ENCODE assay signal across 8 cellular contexts in genomic region chr19:47430041-47430802, GRCh38. TPM values are rescaled to one million over a fixed set of nuclear protein-coding genes. Genes with fewer than 3 reads are reported as not detected.
DNase-seq lines count a peak whose midpoint lies in the region; ATAC-seq, FAIRE-seq and TF ChIP-seq lines count a peak whose summit lies in the region.

No MANE protein-coding gene starts in this region.

- no peaks in the 10 kb centered on the region for H3K36me3 ChIP-seq in pancreas

- H3K4me3 ChIP-seq in pancreas = peak overlapping the region in 1 of 4 donors; percentile 27

- peaks cover 0 to 13% (median 0%) of the 10 kb centered on the region in 4 donors for H3K27me3 ChIP-seq in pancreas

- no peak for FAIRE-seq in pancreas (lab: Jason Lieb, UNC)

- H3K9me3 ChIP-seq in pancreas = no peaks in the 10 kb centered on the region

- peaks cover 0 to 13% (median 4%) of the 10 kb centered on the region in 3 donors for H3K4me1 ChIP-seq in pancreas

- no peak overlapping the region for H3K27ac ChIP-seq in pancreas

- ATAC-seq in pancreas (peak; percentile 35 to 57 (median 42)), GM21390 (IDR thresholded peaks at IDR 0.05; ENCODE audit: unreplicated experiment) (no peak)

- intact Hi-C loops in pancreas (cut with DNase I) = loop anchor here in 1 of 3 donors (10.0 kb wide), 1 partner anchor 85 kb away; the partner anchor contains the start of gene NAPA

- TF ChIP-seq CTCF in pancreas (IDR thresholded peaks at IDR 0.05) = peak in 2 of 4 donors; percentile 9 to 26

- DNase-seq in COLO668 (lab: John Stamatoyannopoulos, UW; ENCODE audit: unreplicated experiment) (peak; percentile 59), RPMI7951 (ENCODE audit: low read depth) (peak; percentile 62), fibroblast of gingiva (ENCODE audit: low read depth) (peak; percentile 52), pancreas (peak in 2 of 6 donors; percentile 37 to 81), T1000 (lab: John Stamatoyannopoulos, UW) (no peak)
- no peak for DNase-seq in effector CD8-positive, alpha-beta T cell (lab: John Stamatoyannopoulos, UW)
- DNase-seq in stimulated activated CD4-positive, alpha-beta T cell treated with anti-CD3 and anti-CD28 coated beads, Interleukin-4, amount 100 ng/mL, for 1 hour = no peak

- WGBS in pancreas, 2 donors = 7 to 10% methylated on average over 69 of the region's 69 CpGs

RNA-seq across cellular contexts. Expression of gene MEIS3, which starts 10.9 kb away (rescaled TPM):
- total RNA-seq in RPMI7951 (2014; rRNA removed; shearing (Covaris generic)) = 24.0 and 28.8 TPM in 2 replicates
- total RNA-seq in pancreas = 1 to 10 TPM in 4 of 6 donors, under 1 TPM in 2; 0.91 to 4.1 (median 2.1) TPM
- polyA plus RNA-seq in pancreas = 10 to 100 TPM; 16.0 to 28.5 TPM

RNA-seq across cellular contexts. Expression of gene SLC8A2, which starts 41.5 kb away (rescaled TPM):
- 2.3 TPM in 1 of 2 replicates, not detected in the other for total RNA-seq in RPMI7951 (2014; rRNA removed; shearing (Covaris generic))
- 1 to 10 TPM; 4.5 to 8.3 (median 6.7) TPM for total RNA-seq in pancreas
- 1 to 10 TPM; 2.6 to 4.8 TPM for polyA plus RNA-seq in pancreas

RNA-seq across cellular contexts. Expression of gene KPTN, which starts 53.8 kb away (rescaled TPM):
- 6.6 and 12.1 TPM in 2 replicates for total RNA-seq in RPMI7951 (2014; rRNA removed; shearing (Covaris generic))
- 10 to 100 TPM in 1 of 6 donors, 1 to 10 TPM in 5; 3.0 to 10.7 (median 5.1) TPM for total RNA-seq in pancreas
- 10 to 100 TPM; 52.5 to 53.3 TPM for polyA plus RNA-seq in pancreas

Comparison
In these comparisons a context has a peak if more than half of its experiments do, and no peak if none do; other contexts are left out.
1. DNase-seq: peak in COLO668 (single experiment), RPMI7951 (single experiment) and fibroblast of gingiva (single experiment); none in T1000 (single experiment), effector CD8-positive, alpha-beta T cell (single experiment) and stimulated activated CD4-positive, alpha-beta T cell treated with anti-CD3 and anti-CD28 coated beads, Interleukin-4, amount 100 ng/mL, for 1 hour (single experiment).